13 cellular contexts compared by ENCODE assay signal in genomic region chr10:11528286-11528685, GRCh38.
A peak's percentile ranks its signal among the peaks of the same experiment; 100 is the strongest.
DNase-seq lines count a peak whose midpoint lies in the region; ATAC-seq, FAIRE-seq and TF ChIP-seq lines count a peak whose summit lies in the region.
"Had no signal": no experiment of that assay in that cellular context is flagged by ENCODE, and none has a peak within 500 bp of the region (broad histone marks: within the 10 kb centered on the region; RNA-seq: fewer than 3 reads in every experiment).

No MANE protein-coding gene starts in this region.

- FAIRE-seq in GM12878 (lab: Jason Lieb, UNC): no peak

- H3K9ac ChIP-seq in GM23248 (no peak overlapping the region), GM12878 (ENCODE audit: control insufficient read depth, insufficient read depth, low read length) (peak overlapping the region; percentile 11; the same call in 1 of the 2 replicates)

- peak overlapping the region; percentile 48 for H3K4me3 ChIP-seq in CD4-positive, CD25-positive, alpha-beta regulatory T cell (ENCODE audit: low read depth, low read length)
- H3K4me3 ChIP-seq in GM23248 (no peak overlapping the region), GM12878 (peak overlapping the region; percentile 56)
- H3K4me3 ChIP-seq: mucosa of descending colon had no signal

- no peak for ATAC-seq in CD4-positive, CD25-positive, alpha-beta regulatory T cell (ENCODE audit: low read depth in 2 of 2)
- ATAC-seq in GM12878: peak; percentile 62
- no peak for ATAC-seq in natural killer cell treated with Interleukin-12 subunit alpha and Interleukin-12 subunit beta and Interleukin-15 and Interleukin-18, amount 100 ng/mL, for 72 hours
- ATAC-seq: mucosa of descending colon had no signal

- H3K27me3 ChIP-seq in CD4-positive, CD25-positive, alpha-beta regulatory T cell (ENCODE audit: control insufficient read depth, insufficient read depth, low read length): peaks cover 5% of the 10 kb centered on the region
- H3K27me3 ChIP-seq in GM23248 (replicated peaks; ENCODE audit: insufficient read depth): no peaks in the 10 kb centered on the region
- H3K27me3 ChIP-seq in GM12878 (replicated peaks in 1 of 2; ENCODE audit: control insufficient read depth in 2 of 2, insufficient read depth in 2 of 2, low read length in 1 of 2): no peaks in the 10 kb centered on the region
- H3K27me3 ChIP-seq: adrenal gland had no signal

- no peak for DNase-seq in CD4-positive, CD25-positive, alpha-beta regulatory T cell
- DNase-seq in GM23248 (no peak), GM12878 (ENCODE audit: low read depth, low spot score) (no peak), GDM1 (lab: John Stamatoyannopoulos, UW) (no peak), DMS79 (lab: John Stamatoyannopoulos, UW) (no peak), NCI-H2171 treated with DMSO at 0.1 percent for 48 hours (lab: John Stamatoyannopoulos, UW) (no peak), Ammon's horn (ENCODE audit: low spot score) (no peak)
- DNase-seq in natural killer cell treated with Interleukin-12 subunit alpha and Interleukin-12 subunit beta and Interleukin-15 and Interleukin-18, amount 100 ng/mL, for 72 hours (ENCODE audit: low spot score): no peak
- DNase-seq: adrenal gland, mucosa of descending colon, NCI-H69, SHP77 treated with DMSO at 0.1 percent for 48 hours had no signal

- H4K20me1 ChIP-seq in GM23248 (ENCODE audit: insufficient read depth): no peaks in the 10 kb centered on the region
- H4K20me1 ChIP-seq in GM12878 (ENCODE audit: control insufficient read depth, insufficient read depth): no peaks in the 10 kb centered on the region

- TF ChIP-seq EP300 in GM12878 (IDR thresholded peaks at IDR 0.05; ENCODE audit: borderline replicate concordance in 1 of 2, control insufficient read depth in 1 of 2, low read depth in 2 of 2, low read length in 2 of 2): no peak

- peaks cover 0 to 18% (median 13%) of the 10 kb centered on the region in 4 donors for H3K4me1 Mint-ChIP-seq in CD4-positive, CD25-positive, alpha-beta regulatory T cell
- H3K4me1 Mint-ChIP-seq in natural killer cell treated with Interleukin-12 subunit alpha and Interleukin-12 subunit beta and Interleukin-15 and Interleukin-18, amount 100 ng/mL, for 72 hours (ENCODE audit: low read depth in 2 of 2): peaks cover 4 to 19% of the 10 kb centered on the region in 2 donors

- no peak overlapping the region for H3K27ac ChIP-seq in CD4-positive, CD25-positive, alpha-beta regulatory T cell (ENCODE audit: insufficient read depth, low read length, poor library complexity, severe bottlenecking)
- H3K27ac ChIP-seq in GM23248 (no peak overlapping the region), GM12878 (ENCODE audit: control insufficient read depth, insufficient read depth) (peak overlapping the region; percentile 76)
- H3K27ac ChIP-seq: adrenal gland had no signal

- no peak for TF ChIP-seq CTCF in GM12878 (IDR thresholded peaks at IDR 0.05 in 2 of 3, conservative IDR thresholded peaks at IDR 0.05 in 1 of 3; ENCODE audit: control insufficient read depth in 2 of 3, extremely low read depth in 1 of 3, insufficient read depth in 1 of 3, low read depth in 3 of 3, low read length in 3 of 3)

- TF ChIP-seq POLR2A in GM12878 (IDR thresholded peaks at IDR 0.05; ENCODE audit: low read depth, low read length): no peak

- intact Hi-C loops in GM12878 (cut with micrococcal nuclease; ENCODE audit: unreplicated experiment): no loop called here

- no peaks in the 10 kb centered on the region for H3K9me2 ChIP-seq in GM23248 (ENCODE audit: insufficient read depth)

- peaks cover 5% of the 10 kb centered on the region for H3K36me3 Mint-ChIP-seq in CD4-positive, CD25-positive, alpha-beta regulatory T cell
- H3K36me3 Mint-ChIP-seq in natural killer cell treated with Interleukin-12 subunit alpha and Interleukin-12 subunit beta and Interleukin-15 and Interleukin-18, amount 100 ng/mL, for 72 hours: no peaks in the 10 kb centered on the region

- no peaks in the 10 kb centered on the region for H3K9me3 Mint-ChIP-seq in CD4-positive, CD25-positive, alpha-beta regulatory T cell
- no peaks in the 10 kb centered on the region for H3K9me3 Mint-ChIP-seq in natural killer cell treated with Interleukin-12 subunit alpha and Interleukin-12 subunit beta and Interleukin-15 and Interleukin-18, amount 100 ng/mL, for 72 hours

- 99 to 100% methylated on average over 3 of the region's 3 CpGs for WGBS in GM23248 (ENCODE audit: low coverage in 1 of 2, low lambda C conversion rate in 2 of 2, missing lambda C conversion rate in 2 of 2), 2 experiments
- 99% methylated on average over 3 of the region's 3 CpGs for WGBS in GM12878 (ENCODE audit: insufficient coverage, insufficient replicate concordance, low lambda C conversion rate, missing lambda C conversion rate)

- H2AFZ ChIP-seq in GM23248 (0 out of 2 replicates have a peak overlapping the region, but pooled peaks have one; percentile 23), GM12878 (ENCODE audit: control insufficient read depth, low read depth, low read length) (no peak overlapping the region; the same call in 1 of the 2 replicates)

- BruUV-seq in GM12878 (replicated peaks; lab: Mats Ljungman, UMichigan): no TSS peak

- SMC1A ChIA-PET in GM12878 (lab: Charles Lee; ENCODE audit: uncharacterized antibody, unreplicated experiment): interaction anchor here (1.0 to 1.6 kb wide), 4 partner anchors 26 to 197 kb away, joined by 3 to 4 read pairs (median 4); no protein-coding TSS in a partner anchor

- RAD21 ChIA-PET in GM12878 (lab: Charles Lee; ENCODE audit: unreplicated experiment): interaction anchor here (1.0 to 1.6 kb wide), 2 partner anchors 80 to 81 kb away, joined by 3 to 5 read pairs; no protein-coding TSS in a partner anchor

- H3K4me3 Mint-ChIP-seq in CD4-positive, CD25-positive, alpha-beta regulatory T cell: peak overlapping the region in 2 of 4 donors; percentile 26 to 72
- peak overlapping the region; percentile 69 for H3K4me3 Mint-ChIP-seq in natural killer cell treated with Interleukin-12 subunit alpha and Interleukin-12 subunit beta and Interleukin-15 and Interleukin-18, amount 100 ng/mL, for 72 hours

- CTCF ChIA-PET in GM12878 (lab: Yijun Ruan, JAX): no interaction called here

- H3K79me2 ChIP-seq in GM23248 (ENCODE audit: insufficient read depth): no peaks in the 10 kb centered on the region
- H3K79me2 ChIP-seq in GM12878 (ENCODE audit: control insufficient read depth, insufficient read depth, low read length): peaks cover 67% of the 10 kb centered on the region

- no peaks in the 10 kb centered on the region for H3K36me3 ChIP-seq in CD4-positive, CD25-positive, alpha-beta regulatory T cell (ENCODE audit: control insufficient read depth, insufficient read depth, low read length)
- no peaks in the 10 kb centered on the region for H3K36me3 ChIP-seq in GM23248 (ENCODE audit: low read depth)
- peaks cover 0 to 5% of the 10 kb centered on the region in 2 experiments; a peak in 2 of 4 replicates for H3K36me3 ChIP-seq in GM12878 (ENCODE audit: control insufficient read depth in 2 of 2, insufficient read depth in 2 of 2, low read length in 1 of 2)
- H3K36me3 ChIP-seq: adrenal gland had no signal

- in situ Hi-C loops in GM23248 (cut with MboI) (no loop called here), GM12878 (cut with MboI) (no loop called here)

- H3K27me3 Mint-ChIP-seq in CD4-positive, CD25-positive, alpha-beta regulatory T cell: peaks cover 5% of the 10 kb centered on the region
- H3K27me3 Mint-ChIP-seq in natural killer cell treated with Interleukin-12 subunit alpha and Interleukin-12 subunit beta and Interleukin-15 and Interleukin-18, amount 100 ng/mL, for 72 hours: peaks cover 3 to 13% of the 10 kb centered on the region in 2 donors

- no peak overlapping the region for H3K4me2 ChIP-seq in GM23248 (ENCODE audit: unreplicated experiment)
- H3K4me2 ChIP-seq in GM12878 (ENCODE audit: control insufficient read depth, insufficient read depth): peak overlapping the region; percentile 60

- POLR2A ChIA-PET in GM12878 (lab: Charles Lee): no interaction called here

- no peaks in the 10 kb centered on the region for H3F3A ChIP-seq in GM23248 (ENCODE audit: insufficient read depth)

- H3K27ac Mint-ChIP-seq in CD4-positive, CD25-positive, alpha-beta regulatory T cell: peak overlapping the region in 1 of 3 donors; percentile 33
- H3K27ac Mint-ChIP-seq in natural killer cell treated with Interleukin-12 subunit alpha and Interleukin-12 subunit beta and Interleukin-15 and Interleukin-18, amount 100 ng/mL, for 72 hours: peak overlapping the region; percentile 47 to 78
- H3K27ac Mint-ChIP-seq: CD14-positive monocyte had no signal

- TF ChIP-seq RAD21 in GM12878 (IDR thresholded peaks at IDR 0.05; ENCODE audit: insufficient read depth, low read depth, low read length): no peak

- no peaks in the 10 kb centered on the region for H3K4me1 ChIP-seq in CD4-positive, CD25-positive, alpha-beta regulatory T cell (ENCODE audit: control insufficient read depth, insufficient read depth, low read length, poor library complexity, severe bottlenecking)
- H3K4me1 ChIP-seq in GM23248 (ENCODE audit: insufficient read depth) (no peaks in the 10 kb centered on the region; the same call in 1 of the 2 replicates), GM12878 (ENCODE audit: control insufficient read depth, insufficient read depth, low read length) (peaks cover 20% of the 10 kb centered on the region)

- no peaks in the 10 kb centered on the region for H3K9me3 ChIP-seq in CD4-positive, CD25-positive, alpha-beta regulatory T cell (ENCODE audit: control insufficient read depth in 2 of 2, low read length in 2 of 2)
- H3K9me3 ChIP-seq in GM23248 (ENCODE audit: low read depth) (no peaks in the 10 kb centered on the region), GM12878 (replicated peaks; ENCODE audit: control insufficient read depth, insufficient read depth, low read length) (no peaks in the 10 kb centered on the region)
- H3K9me3 ChIP-seq: adrenal gland, mucosa of descending colon had no signal

TF ChIP-seq in GM12878, 131 proteins besides CTCF, POLR2A, EP300 and RAD21 (continues in another document):
- no peak for TF ChIP-seq ZBED1 (IDR thresholded peaks at IDR 0.05; ENCODE audit: borderline replicate concordance)
- TF ChIP-seq ZNF24 (IDR thresholded peaks at IDR 0.05): no peak
- no peak for TF ChIP-seq STAT1 (conservative IDR thresholded peaks at IDR 0.05)
- TF ChIP-seq NR2F1 (conservative IDR thresholded peaks at IDR 0.05): no peak
